In the genomic region with DNA sequence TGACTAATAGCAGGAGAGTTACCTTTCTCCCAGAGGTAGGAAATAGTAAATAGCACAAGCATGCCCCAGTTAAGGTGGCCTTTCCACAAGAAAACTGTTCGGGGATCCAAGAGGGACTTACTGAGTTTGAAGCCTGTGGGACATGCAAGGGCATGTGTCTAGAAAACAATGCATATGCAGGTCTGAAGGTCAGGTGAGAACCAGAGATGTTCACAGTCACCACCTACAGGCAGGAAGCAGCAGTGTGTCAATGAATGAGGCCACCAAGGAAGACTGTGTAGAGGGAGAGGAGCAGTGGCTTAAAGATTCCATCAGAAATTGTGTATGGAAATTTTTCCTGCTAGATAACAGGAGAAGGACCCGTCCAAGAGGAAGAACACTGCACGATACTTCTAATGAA, we compare ENCODE assay signal across 1 cellular context.
A peak's percentile ranks its signal among the peaks of the same experiment; 100 is the strongest.
TF ChIP-seq lines count a peak whose summit lies in the region.

No MANE protein-coding gene starts in this region.

TF ChIP-seq in HepG2, 621 proteins besides CTCF, POLR2A, EP300 and RAD21 (continued from another document and continues in another):
- TF ChIP-seq, protein P1, sequence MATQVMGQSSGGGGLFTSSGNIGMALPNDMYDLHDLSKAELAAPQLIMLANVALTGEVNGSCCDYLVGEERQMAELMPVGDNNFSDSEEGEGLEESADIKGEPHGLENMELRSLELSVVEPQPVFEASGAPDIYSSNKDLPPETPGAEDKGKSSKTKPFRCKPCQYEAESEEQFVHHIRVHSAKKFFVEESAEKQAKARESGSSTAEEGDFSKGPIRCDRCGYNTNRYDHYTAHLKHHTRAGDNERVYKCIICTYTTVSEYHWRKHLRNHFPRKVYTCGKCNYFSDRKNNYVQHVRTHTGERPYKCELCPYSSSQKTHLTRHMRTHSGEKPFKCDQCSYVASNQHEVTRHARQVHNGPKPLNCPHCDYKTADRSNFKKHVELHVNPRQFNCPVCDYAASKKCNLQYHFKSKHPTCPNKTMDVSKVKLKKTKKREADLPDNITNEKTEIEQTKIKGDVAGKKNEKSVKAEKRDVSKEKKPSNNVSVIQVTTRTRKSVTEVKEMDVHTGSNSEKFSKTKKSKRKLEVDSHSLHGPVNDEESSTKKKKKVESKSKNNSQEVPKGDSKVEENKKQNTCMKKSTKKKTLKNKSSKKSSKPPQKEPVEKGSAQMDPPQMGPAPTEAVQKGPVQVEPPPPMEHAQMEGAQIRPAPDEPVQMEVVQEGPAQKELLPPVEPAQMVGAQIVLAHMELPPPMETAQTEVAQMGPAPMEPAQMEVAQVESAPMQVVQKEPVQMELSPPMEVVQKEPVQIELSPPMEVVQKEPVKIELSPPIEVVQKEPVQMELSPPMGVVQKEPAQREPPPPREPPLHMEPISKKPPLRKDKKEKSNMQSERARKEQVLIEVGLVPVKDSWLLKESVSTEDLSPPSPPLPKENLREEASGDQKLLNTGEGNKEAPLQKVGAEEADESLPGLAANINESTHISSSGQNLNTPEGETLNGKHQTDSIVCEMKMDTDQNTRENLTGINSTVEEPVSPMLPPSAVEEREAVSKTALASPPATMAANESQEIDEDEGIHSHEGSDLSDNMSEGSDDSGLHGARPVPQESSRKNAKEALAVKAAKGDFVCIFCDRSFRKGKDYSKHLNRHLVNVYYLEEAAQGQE (IDR thresholded peaks at IDR 0.05; ENCODE audit: borderline replicate concordance in 1 of 2, low read depth in 1 of 2, low read length in 2 of 2): no peak
- TF ChIP-seq, protein P2, sequence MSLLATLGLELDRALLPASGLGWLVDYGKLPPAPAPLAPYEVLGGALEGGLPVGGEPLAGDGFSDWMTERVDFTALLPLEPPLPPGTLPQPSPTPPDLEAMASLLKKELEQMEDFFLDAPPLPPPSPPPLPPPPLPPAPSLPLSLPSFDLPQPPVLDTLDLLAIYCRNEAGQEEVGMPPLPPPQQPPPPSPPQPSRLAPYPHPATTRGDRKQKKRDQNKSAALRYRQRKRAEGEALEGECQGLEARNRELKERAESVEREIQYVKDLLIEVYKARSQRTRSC (CRISPR knock-in tag; IDR thresholded peaks at IDR 0.05; ENCODE audit: low read depth): no peak
- TF ChIP-seq, protein P3, sequence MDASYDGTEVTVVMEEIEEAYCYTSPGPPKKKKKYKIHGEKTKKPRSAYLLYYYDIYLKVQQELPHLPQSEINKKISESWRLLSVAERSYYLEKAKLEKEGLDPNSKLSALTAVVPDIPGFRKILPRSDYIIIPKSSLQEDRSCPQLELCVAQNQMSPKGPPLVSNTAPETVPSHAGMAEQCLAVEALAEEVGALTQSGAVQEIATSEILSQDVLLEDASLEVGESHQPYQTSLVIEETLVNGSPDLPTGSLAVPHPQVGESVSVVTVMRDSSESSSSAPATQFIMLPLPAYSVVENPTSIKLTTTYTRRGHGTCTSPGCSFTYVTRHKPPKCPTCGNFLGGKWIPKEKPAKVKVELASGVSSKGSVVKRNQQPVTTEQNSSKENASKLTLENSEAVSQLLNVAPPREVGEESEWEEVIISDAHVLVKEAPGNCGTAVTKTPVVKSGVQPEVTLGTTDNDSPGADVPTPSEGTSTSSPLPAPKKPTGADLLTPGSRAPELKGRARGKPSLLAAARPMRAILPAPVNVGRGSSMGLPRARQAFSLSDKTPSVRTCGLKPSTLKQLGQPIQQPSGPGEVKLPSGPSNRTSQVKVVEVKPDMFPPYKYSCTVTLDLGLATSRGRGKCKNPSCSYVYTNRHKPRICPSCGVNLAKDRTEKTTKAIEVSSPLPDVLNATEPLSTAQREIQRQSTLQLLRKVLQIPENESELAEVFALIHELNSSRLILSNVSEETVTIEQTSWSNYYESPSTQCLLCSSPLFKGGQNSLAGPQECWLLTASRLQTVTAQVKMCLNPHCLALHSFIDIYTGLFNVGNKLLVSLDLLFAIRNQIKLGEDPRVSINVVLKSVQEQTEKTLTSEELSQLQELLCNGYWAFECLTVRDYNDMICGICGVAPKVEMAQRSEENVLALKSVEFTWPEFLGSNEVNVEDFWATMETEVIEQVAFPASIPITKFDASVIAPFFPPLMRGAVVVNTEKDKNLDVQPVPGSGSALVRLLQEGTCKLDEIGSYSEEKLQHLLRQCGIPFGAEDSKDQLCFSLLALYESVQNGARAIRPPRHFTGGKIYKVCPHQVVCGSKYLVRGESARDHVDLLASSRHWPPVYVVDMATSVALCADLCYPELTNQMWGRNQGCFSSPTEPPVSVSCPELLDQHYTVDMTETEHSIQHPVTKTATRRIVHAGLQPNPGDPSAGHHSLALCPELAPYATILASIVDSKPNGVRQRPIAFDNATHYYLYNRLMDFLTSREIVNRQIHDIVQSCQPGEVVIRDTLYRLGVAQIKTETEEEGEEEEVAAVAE (CRISPR knock-in tag; IDR thresholded peaks at IDR 0.05; ENCODE audit: borderline replicate concordance): no peak
- TF ChIP-seq HIVEP1 (CRISPR knock-in tag; IDR thresholded peaks at IDR 0.05) (no peak), ZNF616 (CRISPR knock-in tag; IDR thresholded peaks at IDR 0.05; ENCODE audit: low read depth) (no peak), FOXA3 (CRISPR knock-in tag; IDR thresholded peaks at IDR 0.05) (0 out of 2 replicates have a peak, but pooled peaks have one; percentile 35), ZNF343 (CRISPR knock-in tag; IDR thresholded peaks at IDR 0.05) (no peak), CBX5 (CRISPR knock-in tag; IDR thresholded peaks at IDR 0.05; ENCODE audit: borderline replicate concordance) (0 out of 2 replicates have a peak, but pooled peaks have one; percentile 52), TP53 (CRISPR knock-in tag; conservative IDR thresholded peaks at IDR 0.05) (peak; percentile 98), KDM1A (CRISPR knock-in tag; IDR thresholded peaks at IDR 0.05) (no peak), ZFP36L2 (CRISPR knock-in tag; IDR thresholded peaks at IDR 0.05) (no peak), AHR (CRISPR knock-in tag; IDR thresholded peaks at IDR 0.05) (no peak), EZH2 (conservative IDR thresholded peaks at IDR 0.05; ENCODE audit: low read depth, low read length) (no peak), SMC3 (IDR thresholded peaks at IDR 0.05; ENCODE audit: low read length) (peak; percentile 32; the same call in 1 of the 2 replicates), SOX6 (IDR thresholded peaks at IDR 0.05) (no peak), SOX6 (CRISPR knock-in tag; IDR thresholded peaks at IDR 0.05) (peak; percentile 69), NFKB2 (CRISPR knock-in tag; IDR thresholded peaks at IDR 0.05; ENCODE audit: borderline replicate concordance) (no peak), HNF4G (IDR thresholded peaks at IDR 0.05; ENCODE audit: borderline replicate concordance, low read depth, low read length) (peak; percentile 74), HNF4G (CRISPR knock-in tag; IDR thresholded peaks at IDR 0.05; ENCODE audit: borderline replicate concordance, low read depth) (no peak), ZNF430 (CRISPR knock-in tag; IDR thresholded peaks at IDR 0.05) (no peak), MIER2 (CRISPR knock-in tag; IDR thresholded peaks at IDR 0.05) (no peak), KLF16 (CRISPR knock-in tag; IDR thresholded peaks at IDR 0.05) (0 out of 4 replicates have a peak, but pooled peaks of 1 of the 2 experiments have one; percentile 28), ZNF644 (CRISPR knock-in tag; IDR thresholded peaks at IDR 0.05; ENCODE audit: low read depth) (0 out of 2 replicates have a peak, but pooled peaks have one; percentile 20), IRF2 (CRISPR knock-in tag; IDR thresholded peaks at IDR 0.05) (0 out of 2 replicates have a peak, but pooled peaks have one; percentile 40), ZNF792 (CRISPR knock-in tag; IDR thresholded peaks at IDR 0.05) (0 out of 2 replicates have a peak, but pooled peaks have one; percentile 20), TCF7 (IDR thresholded peaks at IDR 0.05; ENCODE audit: low read depth) (no peak), HDAC2 (CRISPR knock-in tag; IDR thresholded peaks at IDR 0.05) (0 out of 2 replicates have a peak, but pooled peaks have one; percentile 43), NR2F6 (IDR thresholded peaks at IDR 0.05) (no peak), NR2F6 (CRISPR knock-in tag; IDR thresholded peaks at IDR 0.05) (peak; percentile 57), ZNF678 (CRISPR knock-in tag; IDR thresholded peaks at IDR 0.05) (no peak), ZNF546 (CRISPR knock-in tag; conservative IDR thresholded peaks at IDR 0.05) (no peak), STAG1 (CRISPR knock-in tag; IDR thresholded peaks at IDR 0.05) (peak; percentile 36), POGZ (CRISPR knock-in tag; IDR thresholded peaks at IDR 0.05) (peak; percentile 47; the same call in 1 of the 2 replicates), GATAD2A (CRISPR knock-in tag; IDR thresholded peaks at IDR 0.05) (0 out of 2 replicates have a peak, but pooled peaks have one; percentile 19)
- TF ChIP-seq, protein P4, sequence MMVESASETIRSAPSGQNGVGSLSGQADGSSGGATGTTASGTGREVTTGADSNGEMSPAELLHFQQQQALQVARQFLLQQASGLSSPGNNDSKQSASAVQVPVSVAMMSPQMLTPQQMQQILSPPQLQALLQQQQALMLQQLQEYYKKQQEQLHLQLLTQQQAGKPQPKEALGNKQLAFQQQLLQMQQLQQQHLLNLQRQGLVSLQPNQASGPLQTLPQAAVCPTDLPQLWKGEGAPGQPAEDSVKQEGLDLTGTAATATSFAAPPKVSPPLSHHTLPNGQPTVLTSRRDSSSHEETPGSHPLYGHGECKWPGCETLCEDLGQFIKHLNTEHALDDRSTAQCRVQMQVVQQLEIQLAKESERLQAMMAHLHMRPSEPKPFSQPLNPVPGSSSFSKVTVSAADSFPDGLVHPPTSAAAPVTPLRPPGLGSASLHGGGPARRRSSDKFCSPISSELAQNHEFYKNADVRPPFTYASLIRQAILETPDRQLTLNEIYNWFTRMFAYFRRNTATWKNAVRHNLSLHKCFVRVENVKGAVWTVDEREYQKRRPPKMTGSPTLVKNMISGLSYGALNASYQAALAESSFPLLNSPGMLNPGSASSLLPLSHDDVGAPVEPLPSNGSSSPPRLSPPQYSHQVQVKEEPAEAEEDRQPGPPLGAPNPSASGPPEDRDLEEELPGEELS (CRISPR knock-in tag; IDR thresholded peaks at IDR 0.05): no peak
- TF ChIP-seq, protein P5, sequence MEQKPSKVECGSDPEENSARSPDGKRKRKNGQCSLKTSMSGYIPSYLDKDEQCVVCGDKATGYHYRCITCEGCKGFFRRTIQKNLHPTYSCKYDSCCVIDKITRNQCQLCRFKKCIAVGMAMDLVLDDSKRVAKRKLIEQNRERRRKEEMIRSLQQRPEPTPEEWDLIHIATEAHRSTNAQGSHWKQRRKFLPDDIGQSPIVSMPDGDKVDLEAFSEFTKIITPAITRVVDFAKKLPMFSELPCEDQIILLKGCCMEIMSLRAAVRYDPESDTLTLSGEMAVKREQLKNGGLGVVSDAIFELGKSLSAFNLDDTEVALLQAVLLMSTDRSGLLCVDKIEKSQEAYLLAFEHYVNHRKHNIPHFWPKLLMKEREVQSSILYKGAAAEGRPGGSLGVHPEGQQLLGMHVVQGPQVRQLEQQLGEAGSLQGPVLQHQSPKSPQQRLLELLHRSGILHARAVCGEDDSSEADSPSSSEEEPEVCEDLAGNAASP (CRISPR knock-in tag; IDR thresholded peaks at IDR 0.05; ENCODE audit: borderline replicate concordance): 0 out of 2 replicates have a peak, but pooled peaks have one; percentile 20
- TF ChIP-seq, protein P6, sequence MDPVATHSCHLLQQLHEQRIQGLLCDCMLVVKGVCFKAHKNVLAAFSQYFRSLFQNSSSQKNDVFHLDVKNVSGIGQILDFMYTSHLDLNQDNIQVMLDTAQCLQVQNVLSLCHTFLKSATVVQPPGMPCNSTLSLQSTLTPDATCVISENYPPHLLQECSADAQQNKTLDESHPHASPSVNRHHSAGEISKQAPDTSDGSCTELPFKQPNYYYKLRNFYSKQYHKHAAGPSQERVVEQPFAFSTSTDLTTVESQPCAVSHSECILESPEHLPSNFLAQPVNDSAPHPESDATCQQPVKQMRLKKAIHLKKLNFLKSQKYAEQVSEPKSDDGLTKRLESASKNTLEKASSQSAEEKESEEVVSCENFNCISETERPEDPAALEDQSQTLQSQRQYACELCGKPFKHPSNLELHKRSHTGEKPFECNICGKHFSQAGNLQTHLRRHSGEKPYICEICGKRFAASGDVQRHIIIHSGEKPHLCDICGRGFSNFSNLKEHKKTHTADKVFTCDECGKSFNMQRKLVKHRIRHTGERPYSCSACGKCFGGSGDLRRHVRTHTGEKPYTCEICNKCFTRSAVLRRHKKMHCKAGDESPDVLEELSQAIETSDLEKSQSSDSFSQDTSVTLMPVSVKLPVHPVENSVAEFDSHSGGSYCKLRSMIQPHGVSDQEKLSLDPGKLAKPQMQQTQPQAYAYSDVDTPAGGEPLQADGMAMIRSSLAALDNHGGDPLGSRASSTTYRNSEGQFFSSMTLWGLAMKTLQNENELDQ (CRISPR knock-in tag; IDR thresholded peaks at IDR 0.05; ENCODE audit: borderline replicate concordance): peak; percentile 28; the same call in 1 of the 2 replicates
- TF ChIP-seq, protein P7, sequence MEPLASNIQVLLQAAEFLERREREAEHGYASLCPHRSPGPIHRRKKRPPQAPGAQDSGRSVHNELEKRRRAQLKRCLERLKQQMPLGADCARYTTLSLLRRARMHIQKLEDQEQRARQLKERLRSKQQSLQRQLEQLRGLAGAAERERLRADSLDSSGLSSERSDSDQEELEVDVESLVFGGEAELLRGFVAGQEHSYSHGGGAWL (CRISPR knock-in tag; IDR thresholded peaks at IDR 0.05): no peak
- TF ChIP-seq, protein P8, sequence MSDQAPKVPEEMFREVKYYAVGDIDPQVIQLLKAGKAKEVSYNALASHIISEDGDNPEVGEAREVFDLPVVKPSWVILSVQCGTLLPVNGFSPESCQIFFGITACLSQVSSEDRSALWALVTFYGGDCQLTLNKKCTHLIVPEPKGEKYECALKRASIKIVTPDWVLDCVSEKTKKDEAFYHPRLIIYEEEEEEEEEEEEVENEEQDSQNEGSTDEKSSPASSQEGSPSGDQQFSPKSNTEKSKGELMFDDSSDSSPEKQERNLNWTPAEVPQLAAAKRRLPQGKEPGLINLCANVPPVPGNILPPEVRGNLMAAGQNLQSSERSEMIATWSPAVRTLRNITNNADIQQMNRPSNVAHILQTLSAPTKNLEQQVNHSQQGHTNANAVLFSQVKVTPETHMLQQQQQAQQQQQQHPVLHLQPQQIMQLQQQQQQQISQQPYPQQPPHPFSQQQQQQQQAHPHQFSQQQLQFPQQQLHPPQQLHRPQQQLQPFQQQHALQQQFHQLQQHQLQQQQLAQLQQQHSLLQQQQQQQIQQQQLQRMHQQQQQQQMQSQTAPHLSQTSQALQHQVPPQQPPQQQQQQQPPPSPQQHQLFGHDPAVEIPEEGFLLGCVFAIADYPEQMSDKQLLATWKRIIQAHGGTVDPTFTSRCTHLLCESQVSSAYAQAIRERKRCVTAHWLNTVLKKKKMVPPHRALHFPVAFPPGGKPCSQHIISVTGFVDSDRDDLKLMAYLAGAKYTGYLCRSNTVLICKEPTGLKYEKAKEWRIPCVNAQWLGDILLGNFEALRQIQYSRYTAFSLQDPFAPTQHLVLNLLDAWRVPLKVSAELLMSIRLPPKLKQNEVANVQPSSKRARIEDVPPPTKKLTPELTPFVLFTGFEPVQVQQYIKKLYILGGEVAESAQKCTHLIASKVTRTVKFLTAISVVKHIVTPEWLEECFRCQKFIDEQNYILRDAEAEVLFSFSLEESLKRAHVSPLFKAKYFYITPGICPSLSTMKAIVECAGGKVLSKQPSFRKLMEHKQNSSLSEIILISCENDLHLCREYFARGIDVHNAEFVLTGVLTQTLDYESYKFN (CRISPR knock-in tag; conservative IDR thresholded peaks at IDR 0.05): 0 out of 2 replicates have a peak, but pooled peaks have one; percentile 14
- TF ChIP-seq, protein P9, sequence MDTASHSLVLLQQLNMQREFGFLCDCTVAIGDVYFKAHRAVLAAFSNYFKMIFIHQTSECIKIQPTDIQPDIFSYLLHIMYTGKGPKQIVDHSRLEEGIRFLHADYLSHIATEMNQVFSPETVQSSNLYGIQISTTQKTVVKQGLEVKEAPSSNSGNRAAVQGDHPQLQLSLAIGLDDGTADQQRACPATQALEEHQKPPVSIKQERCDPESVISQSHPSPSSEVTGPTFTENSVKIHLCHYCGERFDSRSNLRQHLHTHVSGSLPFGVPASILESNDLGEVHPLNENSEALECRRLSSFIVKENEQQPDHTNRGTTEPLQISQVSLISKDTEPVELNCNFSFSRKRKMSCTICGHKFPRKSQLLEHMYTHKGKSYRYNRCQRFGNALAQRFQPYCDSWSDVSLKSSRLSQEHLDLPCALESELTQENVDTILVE (CRISPR knock-in tag; IDR thresholded peaks at IDR 0.05): peak; percentile 68; the same call in 1 of the 2 replicates
